In genomic region chr16:4475880-4476790, GRCh38 we compare ENCODE assay signal across 1 cellular context.
A peak's percentile ranks its signal among the peaks of the same experiment; 100 is the strongest.
TF ChIP-seq lines count a peak whose summit lies in the region.

Gene HMOX2, plus strand, starts transcription at chr16:4476398. Its CDS starts 29,127 bp downstream, at chr16:4505525.

TF ChIP-seq in HepG2, 621 proteins besides CTCF, POLR2A, EP300 and RAD21 (continued from another document and continues in another):
- TF ChIP-seq MAFF (IDR thresholded peaks at IDR 0.05; ENCODE audit: low read depth, low read length) (no peak), TCF12 (IDR thresholded peaks at IDR 0.05) (no peak), TCF12 (CRISPR knock-in tag; IDR thresholded peaks at IDR 0.05) (no peak), MYC (CRISPR knock-in tag; IDR thresholded peaks at IDR 0.05; ENCODE audit: borderline replicate concordance) (peak; percentile 93), SNAPC2 (CRISPR knock-in tag; IDR thresholded peaks at IDR 0.05) (peak; percentile 95), ZNF672 (CRISPR knock-in tag; IDR thresholded peaks at IDR 0.05) (no peak), CAMTA2 (CRISPR knock-in tag; IDR thresholded peaks at IDR 0.05; ENCODE audit: borderline replicate concordance) (0 out of 2 replicates have a peak, but pooled peaks have one; percentile 2), SUZ12 (IDR thresholded peaks at IDR 0.05; ENCODE audit: low read depth, low read length) (no peak), ZNF768 (CRISPR knock-in tag; IDR thresholded peaks at IDR 0.05) (peak; percentile 63; the same call in 1 of the 2 replicates), NKX3-1 (CRISPR knock-in tag; IDR thresholded peaks at IDR 0.05) (no peak), ZNF773 (CRISPR knock-in tag; IDR thresholded peaks at IDR 0.05; ENCODE audit: borderline replicate concordance) (0 out of 2 replicates have a peak, but pooled peaks have one; percentile 39), GABPB1 (CRISPR knock-in tag; IDR thresholded peaks at IDR 0.05) (peak; percentile 87), ZNF777 (CRISPR knock-in tag; IDR thresholded peaks at IDR 0.05) (peak; percentile 60), MYNN (CRISPR knock-in tag; IDR thresholded peaks at IDR 0.05; ENCODE audit: low read depth) (no peak), ZNF326 (CRISPR knock-in tag; IDR thresholded peaks at IDR 0.05; ENCODE audit: borderline replicate concordance) (no peak), AGO2 (optimal IDR thresholded peaks at IDR 0.05; ENCODE audit: low read depth, low read length) (peak; percentile 63), KLF9 (CRISPR knock-in tag; IDR thresholded peaks at IDR 0.05; ENCODE audit: low read depth) (peak; percentile 75; the same call in 1 of the 2 replicates), ZNF558 (CRISPR knock-in tag; IDR thresholded peaks at IDR 0.05; ENCODE audit: borderline replicate concordance) (peak; percentile 93; the same call in 1 of the 2 replicates), HNF4A (CRISPR knock-in tag; IDR thresholded peaks at IDR 0.05) (no peak), IRX3 (CRISPR knock-in tag; IDR thresholded peaks at IDR 0.05; ENCODE audit: borderline replicate concordance, low read depth) (no peak; the same call in 1 of the 2 replicates), ZNF878 (CRISPR knock-in tag; IDR thresholded peaks at IDR 0.05) (peak; percentile 71; the same call in 1 of the 2 replicates), DRAP1 (CRISPR knock-in tag; IDR thresholded peaks at IDR 0.05) (peak; percentile 88), PHF20 (CRISPR knock-in tag; IDR thresholded peaks at IDR 0.05) (peak; percentile 80), GPBP1L1 (CRISPR knock-in tag; IDR thresholded peaks at IDR 0.05) (no peak), SKIL (CRISPR knock-in tag; IDR thresholded peaks at IDR 0.05; ENCODE audit: borderline replicate concordance) (peak; percentile 37; the same call in 1 of the 2 replicates), ZC3H13 (CRISPR knock-in tag; IDR thresholded peaks at IDR 0.05) (0 out of 2 replicates have a peak, but pooled peaks have one; percentile 24), MED13 (CRISPR knock-in tag; IDR thresholded peaks at IDR 0.05) (no peak), HMGA1 (CRISPR knock-in tag; conservative IDR thresholded peaks at IDR 0.05) (no peak), ZNF501 (CRISPR knock-in tag; IDR thresholded peaks at IDR 0.05) (peak; percentile 88; the same call in 1 of the 2 replicates), ZNF792 (CRISPR knock-in tag; IDR thresholded peaks at IDR 0.05) (peak; percentile 89; the same call in 1 of the 2 replicates), ZNF549 (CRISPR knock-in tag; IDR thresholded peaks at IDR 0.05) (no peak), IRF2 (CRISPR knock-in tag; IDR thresholded peaks at IDR 0.05) (peak; percentile 63; the same call in 1 of the 2 replicates), ZNF850 (CRISPR knock-in tag; conservative IDR thresholded peaks at IDR 0.05) (no peak), HOXA7 (CRISPR knock-in tag; IDR thresholded peaks at IDR 0.05) (no peak), ELF4 (CRISPR knock-in tag; IDR thresholded peaks at IDR 0.05; ENCODE audit: borderline replicate concordance) (no peak; the same call in 1 of the 2 replicates), SIN3A (IDR thresholded peaks at IDR 0.05; ENCODE audit: borderline replicate concordance, low read depth, low read length) (peak; percentile 85; the same call in 1 of the 2 replicates), ZNF138 (CRISPR knock-in tag; IDR thresholded peaks at IDR 0.05; ENCODE audit: low read depth) (peak; percentile 36; the same call in 1 of the 2 replicates), ZNF136 (CRISPR knock-in tag; IDR thresholded peaks at IDR 0.05; ENCODE audit: low read depth) (peak; percentile 85; the same call in 1 of the 2 replicates), ZNF557 (CRISPR knock-in tag; IDR thresholded peaks at IDR 0.05) (no peak), HNF1B (CRISPR knock-in tag; IDR thresholded peaks at IDR 0.05) (peak; percentile 85), HNRNPL (IDR thresholded peaks at IDR 0.05; ENCODE audit: low read depth, low read length) (no peak), ZNF337 (CRISPR knock-in tag; IDR thresholded peaks at IDR 0.05; ENCODE audit: borderline replicate concordance, low read depth) (no peak), MED1 (CRISPR knock-in tag; IDR thresholded peaks at IDR 0.05) (peak; percentile 86), ZNF382 (CRISPR knock-in tag; IDR thresholded peaks at IDR 0.05; ENCODE audit: borderline replicate concordance) (no peak), SAFB2 (CRISPR knock-in tag; IDR thresholded peaks at IDR 0.05; ENCODE audit: borderline replicate concordance, low read depth) (peak; percentile 84), GTF2F1 (IDR thresholded peaks at IDR 0.05; ENCODE audit: low read length) (no peak), JUN (CRISPR knock-in tag; IDR thresholded peaks at IDR 0.05) (no peak), DNMT3B (CRISPR knock-in tag; conservative IDR thresholded peaks at IDR 0.05) (no peak; the same call in 1 of the 2 replicates), GLI4 (CRISPR knock-in tag; IDR thresholded peaks at IDR 0.05; ENCODE audit: borderline replicate concordance) (0 out of 2 replicates have a peak, but pooled peaks have one; percentile 55), ZNF770 (CRISPR knock-in tag; IDR thresholded peaks at IDR 0.05) (peak; percentile 78), NR2F1 (CRISPR knock-in tag; IDR thresholded peaks at IDR 0.05) (no peak; a peak in 1 of 4 replicates)
- TF ChIP-seq, protein P1, sequence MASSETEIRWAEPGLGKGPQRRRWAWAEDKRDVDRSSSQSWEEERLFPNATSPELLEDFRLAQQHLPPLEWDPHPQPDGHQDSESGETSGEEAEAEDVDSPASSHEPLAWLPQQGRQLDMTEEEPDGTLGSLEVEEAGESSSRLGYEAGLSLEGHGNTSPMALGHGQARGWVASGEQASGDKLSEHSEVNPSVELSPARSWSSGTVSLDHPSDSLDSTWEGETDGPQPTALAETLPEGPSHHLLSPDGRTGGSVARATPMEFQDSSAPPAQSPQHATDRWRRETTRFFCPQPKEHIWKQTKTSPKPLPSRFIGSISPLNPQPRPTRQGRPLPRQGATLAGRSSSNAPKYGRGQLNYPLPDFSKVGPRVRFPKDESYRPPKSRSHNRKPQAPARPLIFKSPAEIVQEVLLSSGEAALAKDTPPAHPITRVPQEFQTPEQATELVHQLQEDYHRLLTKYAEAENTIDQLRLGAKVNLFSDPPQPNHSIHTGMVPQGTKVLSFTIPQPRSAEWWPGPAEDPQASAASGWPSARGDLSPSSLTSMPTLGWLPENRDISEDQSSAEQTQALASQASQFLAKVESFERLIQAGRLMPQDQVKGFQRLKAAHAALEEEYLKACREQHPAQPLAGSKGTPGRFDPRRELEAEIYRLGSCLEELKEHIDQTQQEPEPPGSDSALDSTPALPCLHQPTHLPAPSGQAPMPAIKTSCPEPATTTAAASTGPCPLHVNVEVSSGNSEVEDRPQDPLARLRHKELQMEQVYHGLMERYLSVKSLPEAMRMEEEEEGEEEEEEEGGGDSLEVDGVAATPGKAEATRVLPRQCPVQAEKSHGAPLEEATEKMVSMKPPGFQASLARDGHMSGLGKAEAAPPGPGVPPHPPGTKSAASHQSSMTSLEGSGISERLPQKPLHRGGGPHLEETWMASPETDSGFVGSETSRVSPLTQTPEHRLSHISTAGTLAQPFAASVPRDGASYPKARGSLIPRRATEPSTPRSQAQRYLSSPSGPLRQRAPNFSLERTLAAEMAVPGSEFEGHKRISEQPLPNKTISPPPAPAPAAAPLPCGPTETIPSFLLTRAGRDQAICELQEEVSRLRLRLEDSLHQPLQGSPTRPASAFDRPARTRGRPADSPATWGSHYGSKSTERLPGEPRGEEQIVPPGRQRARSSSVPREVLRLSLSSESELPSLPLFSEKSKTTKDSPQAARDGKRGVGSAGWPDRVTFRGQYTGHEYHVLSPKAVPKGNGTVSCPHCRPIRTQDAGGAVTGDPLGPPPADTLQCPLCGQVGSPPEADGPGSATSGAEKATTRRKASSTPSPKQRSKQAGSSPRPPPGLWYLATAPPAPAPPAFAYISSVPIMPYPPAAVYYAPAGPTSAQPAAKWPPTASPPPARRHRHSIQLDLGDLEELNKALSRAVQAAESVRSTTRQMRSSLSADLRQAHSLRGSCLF (CRISPR knock-in tag; IDR thresholded peaks at IDR 0.05; ENCODE audit: borderline replicate concordance): no peak
- TF ChIP-seq, protein P2, sequence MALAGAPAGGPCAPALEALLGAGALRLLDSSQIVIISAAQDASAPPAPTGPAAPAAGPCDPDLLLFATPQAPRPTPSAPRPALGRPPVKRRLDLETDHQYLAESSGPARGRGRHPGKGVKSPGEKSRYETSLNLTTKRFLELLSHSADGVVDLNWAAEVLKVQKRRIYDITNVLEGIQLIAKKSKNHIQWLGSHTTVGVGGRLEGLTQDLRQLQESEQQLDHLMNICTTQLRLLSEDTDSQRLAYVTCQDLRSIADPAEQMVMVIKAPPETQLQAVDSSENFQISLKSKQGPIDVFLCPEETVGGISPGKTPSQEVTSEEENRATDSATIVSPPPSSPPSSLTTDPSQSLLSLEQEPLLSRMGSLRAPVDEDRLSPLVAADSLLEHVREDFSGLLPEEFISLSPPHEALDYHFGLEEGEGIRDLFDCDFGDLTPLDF (CRISPR knock-in tag; IDR thresholded peaks at IDR 0.05): peak; percentile 85
- TF ChIP-seq, protein P3, sequence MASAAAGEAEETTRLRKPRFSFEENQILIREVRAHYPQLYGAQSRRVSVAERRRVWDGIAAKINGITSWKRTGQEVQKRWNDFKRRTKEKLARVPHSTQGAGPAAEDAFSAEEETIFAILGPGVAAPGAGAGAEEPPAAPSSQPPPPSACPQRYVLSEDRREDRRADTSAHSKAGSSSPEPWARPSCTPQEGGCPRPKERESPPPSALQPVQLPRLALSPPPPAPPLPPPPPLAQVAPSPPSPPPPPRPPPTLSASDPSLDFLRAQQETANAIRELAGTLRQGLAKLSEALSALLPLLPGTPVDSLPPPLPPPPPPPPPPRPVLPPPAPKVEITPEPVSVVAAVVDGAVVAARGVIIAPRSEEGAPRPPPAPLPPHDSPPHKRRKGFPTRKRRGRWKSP (CRISPR knock-in tag; IDR thresholded peaks at IDR 0.05): peak; percentile 98
- TF ChIP-seq, protein P4, sequence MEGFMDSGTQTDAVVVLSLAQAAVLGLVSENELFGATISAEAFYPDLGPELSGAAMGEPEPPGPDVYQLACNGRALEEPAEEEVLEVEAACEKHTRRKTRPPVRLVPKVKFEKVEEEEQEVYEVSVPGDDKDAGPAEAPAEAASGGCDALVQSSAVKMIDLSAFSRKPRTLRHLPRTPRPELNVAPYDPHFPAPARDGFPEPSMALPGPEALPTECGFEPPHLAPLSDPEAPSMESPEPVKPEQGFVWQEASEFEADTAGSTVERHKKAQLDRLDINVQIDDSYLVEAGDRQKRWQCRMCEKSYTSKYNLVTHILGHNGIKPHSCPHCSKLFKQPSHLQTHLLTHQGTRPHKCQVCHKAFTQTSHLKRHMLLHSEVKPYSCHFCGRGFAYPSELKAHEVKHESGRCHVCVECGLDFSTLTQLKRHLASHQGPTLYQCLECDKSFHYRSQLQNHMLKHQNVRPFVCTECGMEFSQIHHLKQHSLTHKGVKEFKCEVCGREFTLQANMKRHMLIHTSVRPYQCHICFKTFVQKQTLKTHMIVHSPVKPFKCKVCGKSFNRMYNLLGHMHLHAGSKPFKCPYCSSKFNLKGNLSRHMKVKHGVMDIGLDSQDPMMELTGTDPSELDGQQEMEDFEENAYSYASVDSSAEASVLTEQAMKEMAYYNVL (CRISPR knock-in tag; IDR thresholded peaks at IDR 0.05; ENCODE audit: borderline replicate concordance): no peak
